Comparison of ENCODE assay signal across 26 cellular contexts in the genomic region with DNA sequence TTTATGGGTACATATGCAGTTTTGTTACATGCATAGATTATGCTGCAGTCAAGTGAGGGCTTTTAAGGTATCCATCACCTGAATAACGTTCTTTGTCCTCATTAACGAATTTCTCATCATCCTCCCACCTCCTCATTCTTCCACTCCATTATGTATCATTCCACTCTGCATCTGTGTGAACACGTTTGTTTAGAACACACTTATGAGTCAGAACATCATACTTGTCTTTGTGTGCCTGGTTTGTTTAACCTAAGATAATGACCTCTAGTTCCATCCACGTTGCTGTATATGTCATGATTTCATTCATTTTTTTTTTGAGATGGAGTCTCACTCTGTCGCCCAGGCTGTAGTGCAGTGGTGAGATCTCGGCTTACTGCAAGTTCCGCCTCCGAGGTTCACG. TPM values are rescaled to one million over a fixed set of nuclear protein-coding genes. Genes with fewer than 3 reads are reported as not detected.
"Had no signal": no experiment of that assay in that cellular context is flagged by ENCODE, and none has a peak within 500 bp of the region (broad histone marks: within the 10 kb centered on the region; RNA-seq: fewer than 3 reads in every experiment).

No MANE protein-coding gene starts in this region.

- H3K9me3 ChIP-seq: esophagus squamous epithelium, mucosa of descending colon, neutrophil, right atrium auricular region, sigmoid colon, stomach, thoracic aorta had no signal

- ATAC-seq: mucosa of descending colon; naive thymus-derived CD8-positive, alpha-beta T cell had no signal

- H3K27ac ChIP-seq: dorsolateral prefrontal cortex, epithelial cell of prostate, esophagus squamous epithelium, hepatocyte, neutrophil, right atrium auricular region, sigmoid colon, skin epidermis, stomach, thoracic aorta had no signal

- FAIRE-seq: endometrium, urothelium cell line had no signal

- H3K4me3 ChIP-seq: dorsolateral prefrontal cortex, esophagus squamous epithelium, hepatocyte, mucosa of descending colon, right atrium auricular region, sigmoid colon, skin epidermis, stomach, thoracic aorta had no signal

- H2AFZ ChIP-seq: hepatocyte had no signal

- H3K4me2 ChIP-seq: hepatocyte had no signal

- H3K36me3 ChIP-seq: neutrophil, right atrium auricular region, sigmoid colon, thoracic aorta had no signal

- H3K27me3 ChIP-seq: dorsolateral prefrontal cortex, esophagus squamous epithelium, hepatocyte, neutrophil, right atrium auricular region, sigmoid colon, stomach had no signal

- DNase-seq: cortex of kidney; dorsolateral prefrontal cortex; effector memory CD4-positive, alpha-beta T cell; esophagus squamous epithelium; foreskin melanocyte; head of caudate nucleus; kidney glomerular epithelial cell; mucosa of descending colon; naive thymus-derived CD8-positive, alpha-beta T cell; posterior cingulate gyrus; sigmoid colon; stimulated activated CD4-positive, alpha-beta T cell treated with anti-CD3 and anti-CD28 coated beads, Interleukin-2, amount 100 ng/mL, for 24 hours; stimulated activated CD4-positive, alpha-beta T cell treated with anti-CD3 and anti-CD28 coated beads, Interleukin-4, amount 100 ng/mL, for 4 hours; stimulated activated naive CD4-positive, alpha-beta T cell; stomach; substantia nigra had no signal

RNA-seq across cellular contexts. Expression of a gene that starts 29.6 kb away (rescaled TPM):
- total RNA-seq: esophagus squamous epithelium, lung microvascular endothelial cell, pulmonary artery endothelial cell, stomach had no signal
- polyA plus RNA-seq: naive thymus-derived CD8-positive, alpha-beta T cell had no signal
